8 cellular contexts compared by ENCODE assay signal in the genomic region with DNA sequence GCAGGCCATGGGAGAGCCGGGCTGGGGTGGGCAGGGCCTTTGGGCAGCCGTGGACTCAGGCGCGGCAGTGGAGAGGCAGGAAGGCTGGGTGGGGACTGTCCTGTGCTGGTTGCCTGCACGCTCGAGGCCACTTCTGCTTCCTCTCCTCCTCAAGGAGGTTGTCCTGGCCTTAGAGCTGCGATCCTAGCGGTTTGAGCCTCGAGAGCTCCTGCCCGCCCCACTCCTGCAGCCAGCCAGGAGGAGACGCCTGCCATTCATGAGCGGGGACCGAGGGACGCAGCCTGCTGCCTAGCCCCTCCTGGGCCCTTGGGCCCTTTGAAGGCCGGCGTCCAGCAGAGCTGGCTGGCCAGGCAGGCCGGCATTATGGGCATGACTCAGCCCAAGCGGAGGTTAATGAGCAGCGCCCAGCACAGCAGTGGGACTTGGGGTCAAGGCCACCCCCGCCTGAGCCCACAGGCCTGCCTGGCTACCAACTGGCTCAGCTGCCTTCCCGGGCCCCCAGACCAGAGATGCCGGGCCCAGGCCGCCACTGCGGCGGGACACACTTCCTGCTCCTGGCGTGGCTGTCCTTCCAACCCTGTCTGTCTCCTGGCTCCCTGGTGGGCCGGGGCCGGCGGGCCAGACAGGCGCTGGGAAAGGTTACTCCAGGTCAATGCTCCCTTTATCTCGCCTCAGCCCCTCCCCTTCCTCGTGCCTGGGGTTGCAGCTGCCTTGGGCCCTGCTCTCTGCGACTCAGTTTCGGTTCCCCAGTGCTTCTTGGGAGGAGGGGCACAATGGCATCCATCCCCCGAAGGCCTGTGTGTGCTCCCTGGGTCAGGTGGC. TPM values are rescaled to one million over a fixed set of nuclear protein-coding genes. Genes with fewer than 3 reads are reported as not detected.
A peak's percentile ranks its signal among the peaks of the same experiment; 100 is the strongest.
DNase-seq lines count a peak whose midpoint lies in the region; ATAC-seq and TF ChIP-seq lines count a peak whose summit lies in the region.

No MANE protein-coding gene starts in this region.

- H3K27me3 ChIP-seq in cardiac muscle cell, result no peaks in the 10 kb centered on the region

- DNase-seq in AG08396 (ENCODE audit: low spot score) (peak; percentile 55), NCI-H82 (lab: John Stamatoyannopoulos, UW) (peak; percentile 51), cardiac muscle cell (ENCODE audit: low read depth in 1 of 2, low spot score in 1 of 2) (peak; percentile 51 to 77), pons (ENCODE audit: low spot score) (peak; percentile 59), inferior parietal cortex (ENCODE audit: extremely low spot score) (no peak)
- peak; percentile 44 for DNase-seq in activated naive CD4-positive, alpha-beta T cell treated with anti-CD3 and anti-CD28 coated beads for 36 hours

- ATAC-seq in GM18505 (IDR thresholded peaks at IDR 0.05; ENCODE audit: unreplicated experiment), result peak; percentile 29
- ATAC-seq in HG02870 (IDR thresholded peaks at IDR 0.05; ENCODE audit: unreplicated experiment), result peak; percentile 38

- no peak for TF ChIP-seq POLR2A in GM18505 (IDR thresholded peaks at IDR 0.05; ENCODE audit: borderline replicate concordance, extremely low read depth, insufficient read depth, insufficient read length)

- no peaks in the 10 kb centered on the region for H3K9me3 ChIP-seq in cardiac muscle cell (ENCODE audit: low read depth)

- no peaks in the 10 kb centered on the region for H3K36me3 ChIP-seq in cardiac muscle cell

- peaks cover 1% of the 10 kb centered on the region for H3K9me3 Mint-ChIP-seq in activated naive CD4-positive, alpha-beta T cell treated with anti-CD3 and anti-CD28 coated beads for 36 hours

- CTCF ChIA-PET in activated naive CD4-positive, alpha-beta T cell treated with anti-CD3 and anti-CD28 coated beads for 36 hours (lab: Charles Lee), result interaction anchor here (0.6 kb wide), 1 partner anchor 90 kb away, joined by 3 read pairs; no protein-coding TSS in a partner anchor

- peak overlapping the region; percentile 32 for H3K4me3 Mint-ChIP-seq in activated naive CD4-positive, alpha-beta T cell treated with anti-CD3 and anti-CD28 coated beads for 36 hours

- no peak for TF ChIP-seq CTCF in cardiac muscle cell (IDR thresholded peaks at IDR 0.05; ENCODE audit: low read depth, low read length)

- no peak overlapping the region for H3K4me3 ChIP-seq in cardiac muscle cell

- H3K27ac Mint-ChIP-seq in activated naive CD4-positive, alpha-beta T cell treated with anti-CD3 and anti-CD28 coated beads for 36 hours, result peak overlapping the region; percentile 36

- H3K4me1 Mint-ChIP-seq in activated naive CD4-positive, alpha-beta T cell treated with anti-CD3 and anti-CD28 coated beads for 36 hours (ENCODE audit: low read depth), result peaks cover 31% of the 10 kb centered on the region

- peaks cover 7% of the 10 kb centered on the region for H3K36me3 Mint-ChIP-seq in activated naive CD4-positive, alpha-beta T cell treated with anti-CD3 and anti-CD28 coated beads for 36 hours (ENCODE audit: low read depth)

- H3K27ac ChIP-seq in cardiac muscle cell, result peak overlapping the region; percentile 83

- peaks cover 16% of the 10 kb centered on the region for H3K4me1 ChIP-seq in cardiac muscle cell (ENCODE audit: low read depth)

- intact Hi-C loops in activated naive CD4-positive, alpha-beta T cell treated with anti-CD3 and anti-CD28 coated beads for 36 hours (cut with micrococcal nuclease), result loop anchor here (5.0 kb wide), 1 partner anchor 371 kb away; the partner anchor contains the start of gene MECP2

- H3K27me3 Mint-ChIP-seq in activated naive CD4-positive, alpha-beta T cell treated with anti-CD3 and anti-CD28 coated beads for 36 hours (ENCODE audit: low read depth), result no peaks in the 10 kb centered on the region

RNA-seq across cellular contexts. Expression of gene ABCD1, which starts 1.8 kb away (rescaled TPM):
- 1 to 10 TPM; 2.5 to 3.4 TPM for total RNA-seq in activated naive CD4-positive, alpha-beta T cell treated with anti-CD3 and anti-CD28 coated beads for 36 hours
- 23.8 and 28.7 TPM in 2 replicates for total RNA-seq in cardiac muscle cell
- polyA plus RNA-seq in cardiac muscle cell, result 14.6 and 15.3 TPM in 2 replicates

RNA-seq across cellular contexts. Expression of gene BCAP31, which starts 2.3 kb away (rescaled TPM):
- 10 to 100 TPM; 69.5 to 71.2 TPM for total RNA-seq in activated naive CD4-positive, alpha-beta T cell treated with anti-CD3 and anti-CD28 coated beads for 36 hours
- total RNA-seq in cardiac muscle cell, result 74.7 and 94.0 TPM in 2 replicates
- 189 and 269 TPM in 2 replicates for polyA plus RNA-seq in cardiac muscle cell

RNA-seq across cellular contexts. Expression of gene PLXNB3, which starts 37.6 kb away (rescaled TPM):
- under 1 TPM; 0.05 to 0.44 TPM for total RNA-seq in activated naive CD4-positive, alpha-beta T cell treated with anti-CD3 and anti-CD28 coated beads for 36 hours
- total RNA-seq in cardiac muscle cell, result 0.48 and 0.85 TPM in 2 replicates
- 0.34 and 1.4 TPM in 2 replicates for polyA plus RNA-seq in cardiac muscle cell

RNA-seq across cellular contexts. Expression of gene SLC6A8, which starts 38.8 kb away (rescaled TPM):
- total RNA-seq in activated naive CD4-positive, alpha-beta T cell treated with anti-CD3 and anti-CD28 coated beads for 36 hours, result under 1 TPM; 0.32 to 0.41 TPM
- 23.7 and 29.0 TPM in 2 replicates for total RNA-seq in cardiac muscle cell
- polyA plus RNA-seq in cardiac muscle cell, result 35.8 and 37.3 TPM in 2 replicates

RNA-seq across cellular contexts. Expression of gene PNCK, which starts 52.9 kb away (rescaled TPM):
- under 1 TPM; 0.26 to 0.30 TPM for total RNA-seq in activated naive CD4-positive, alpha-beta T cell treated with anti-CD3 and anti-CD28 coated beads for 36 hours
- total RNA-seq in cardiac muscle cell, result 19.4 and 23.5 TPM in 2 replicates
- polyA plus RNA-seq in cardiac muscle cell, result 14.5 and 25.5 TPM in 2 replicates
